In the genomic region with DNA sequence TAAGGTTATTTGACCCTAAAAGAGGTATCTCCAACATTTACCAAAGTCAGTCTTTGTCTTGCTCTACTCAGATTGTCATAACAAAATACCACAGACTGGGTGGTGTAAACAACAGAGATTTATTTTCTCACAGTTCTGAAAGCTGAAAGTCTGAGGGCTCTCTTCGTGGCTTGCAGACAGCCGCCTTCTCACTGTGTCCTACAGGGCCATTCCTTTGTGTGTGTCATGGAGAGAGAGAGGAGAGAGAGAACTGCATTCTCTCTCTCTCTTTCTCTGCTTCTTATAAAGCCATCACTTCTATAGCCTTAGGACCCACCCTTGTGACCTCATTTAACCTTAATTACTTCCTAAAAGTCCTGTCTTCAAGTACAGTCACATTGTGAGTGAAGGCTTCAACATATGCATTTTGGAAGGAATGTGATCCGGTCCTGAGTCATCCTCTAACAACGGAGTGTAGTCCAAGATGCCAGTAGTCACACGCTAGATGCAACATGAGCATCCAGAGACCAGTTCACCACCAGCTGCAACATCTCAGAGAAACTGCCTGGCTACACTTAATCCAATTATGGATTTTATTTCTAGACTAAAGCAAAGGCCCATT, we compare ENCODE assay signal across 16 cellular contexts.
DNase-seq lines count a peak whose midpoint lies in the region; ATAC-seq and TF ChIP-seq lines count a peak whose summit lies in the region.
"Had no signal": no experiment of that assay in that cellular context is flagged by ENCODE, and none has a peak within 500 bp of the region (broad histone marks: within the 10 kb centered on the region; RNA-seq: fewer than 3 reads in every experiment).

No MANE protein-coding gene starts in this region.

- H3K36me3 ChIP-seq in upper lobe of left lung, result no peaks in the 10 kb centered on the region
- H3K36me3 ChIP-seq in effector memory CD4-positive, alpha-beta T cell (ENCODE audit: control insufficient read depth, insufficient read depth, low read length), result no peaks in the 10 kb centered on the region
- H3K36me3 ChIP-seq: gastrocnemius medialis, right atrium auricular region, SJSA1 had no signal

- H3K9me3 ChIP-seq in upper lobe of left lung, result no peaks in the 10 kb centered on the region
- H3K9me3 ChIP-seq in effector memory CD4-positive, alpha-beta T cell (ENCODE audit: control insufficient read depth, low read length), result no peaks in the 10 kb centered on the region
- H3K9me3 ChIP-seq: gastrocnemius medialis, SJSA1 had no signal

- TF ChIP-seq POLR2A in upper lobe of left lung (IDR thresholded peaks at IDR 0.05), result no peak

- 83 to 85% methylated on average over 5 of the region's 5 CpGs for WGBS in upper lobe of left lung, 2 donors

- TF ChIP-seq EP300 in upper lobe of left lung (IDR thresholded peaks at IDR 0.05), result no peak

- no peak overlapping the region for H3K27ac ChIP-seq in upper lobe of left lung
- H3K27ac ChIP-seq in effector memory CD4-positive, alpha-beta T cell (ENCODE audit: insufficient read depth, low read length, poor library complexity, severe bottlenecking), result no peak overlapping the region
- H3K27ac ChIP-seq: gastrocnemius medialis, right atrium auricular region, SJSA1, VCaP had no signal

- no peak for ATAC-seq in upper lobe of left lung (ENCODE audit: low FRiP score in 2 of 2)
- ATAC-seq in GM18861 (IDR thresholded peaks at IDR 0.05; ENCODE audit: unreplicated experiment), result no peak
- ATAC-seq: gastrocnemius medialis had no signal

- no peak for TF ChIP-seq CTCF in retinal pigment epithelial cell (conservative IDR thresholded peaks at IDR 0.05; ENCODE audit: low read depth, low read length)
- no peak for TF ChIP-seq CTCF in upper lobe of left lung (IDR thresholded peaks at IDR 0.05)

- H3K4me3 ChIP-seq in retinal pigment epithelial cell (ENCODE audit: low read length), result no peak overlapping the region
- no peak overlapping the region for H3K4me3 ChIP-seq in upper lobe of left lung
- H3K4me3 ChIP-seq in effector memory CD4-positive, alpha-beta T cell (ENCODE audit: insufficient read depth, low read depth, low read length, poor library complexity, severe bottlenecking), result no peak overlapping the region
- H3K4me3 ChIP-seq: gastrocnemius medialis, right atrium auricular region, SJSA1 had no signal

- no peaks in the 10 kb centered on the region for H3K27me3 ChIP-seq in upper lobe of left lung
- H3K27me3 ChIP-seq in effector memory CD4-positive, alpha-beta T cell (replicated peaks; ENCODE audit: control insufficient read depth, insufficient read depth, low read length, poor library complexity, severe bottlenecking), result no peaks in the 10 kb centered on the region
- H3K27me3 ChIP-seq: gastrocnemius medialis, right atrium auricular region, SJSA1 had no signal

- DNase-seq in EL, result peak; percentile 75
- DNase-seq in RPMI7951 (ENCODE audit: low read depth), result peak; percentile 91
- DNase-seq in fibroblast of gingiva (ENCODE audit: low read depth), result peak; percentile 82
- peak; percentile 83 for DNase-seq in retinal pigment epithelial cell (ENCODE audit: low read depth)
- no peak for DNase-seq in SIG-M5 (lab: John Stamatoyannopoulos, UW)
- no peak for DNase-seq in upper lobe of left lung
- no peak for DNase-seq in effector memory CD4-positive, alpha-beta T cell
- DNase-seq: CD4-positive, alpha-beta T cell; cortex of kidney; gastrocnemius medialis; Kasumi-1; stimulated activated CD4-positive, alpha-beta T cell treated with anti-CD3 and anti-CD28 coated beads, Interleukin-2, amount 100 ng/mL, for 48 hours had no signal

- H3K4me1 ChIP-seq in upper lobe of left lung, result no peaks in the 10 kb centered on the region
- H3K4me1 ChIP-seq in effector memory CD4-positive, alpha-beta T cell (ENCODE audit: control insufficient read depth, insufficient read depth, low read length, poor library complexity, severe bottlenecking), result no peaks in the 10 kb centered on the region
- H3K4me1 ChIP-seq: gastrocnemius medialis, right atrium auricular region, SJSA1 had no signal

Comparison
In these comparisons a context has a peak if more than half of its experiments do, and no peak if none do; other contexts are left out.
1. DNase-seq: peak in EL (single experiment), RPMI7951 (single experiment), fibroblast of gingiva (single experiment) and retinal pigment epithelial cell (single experiment); none in SIG-M5 (single experiment), upper lobe of left lung (0 of 2) and effector memory CD4-positive, alpha-beta T cell (0 of 3).